Comparison of ENCODE assay signal across 20 cellular contexts in genomic region chr6:118591897-118592296, GRCh38. TPM values are rescaled to one million over a fixed set of nuclear protein-coding genes. Genes with fewer than 3 reads are reported as not detected.
A peak's percentile ranks its signal among the peaks of the same experiment; 100 is the strongest.
DNase-seq lines count a peak whose midpoint lies in the region; ATAC-seq, FAIRE-seq and TF ChIP-seq lines count a peak whose summit lies in the region.
"Had no signal": no experiment of that assay in that cellular context is flagged by ENCODE, and none has a peak within 500 bp of the region (broad histone marks: within the 10 kb centered on the region; RNA-seq: fewer than 3 reads in every experiment).

No MANE protein-coding gene starts in this region.

- H3K4ac ChIP-seq in IMR-90 (ENCODE audit: low read depth, low read length) = no peak overlapping the region

- POLR2A ChIA-PET in IMR-90 (lab: Charles Lee; ENCODE audit: unreplicated experiment) = no interaction called here
- POLR2A ChIA-PET in activated CD4-positive, alpha-beta memory T cell treated with anti-CD3 and anti-CD28 coated beads, Interleukin-2, amount 10 ng/mL, durations not matched to agents 7 days and 5 days (lab: Charles Lee) = interaction anchor here (0.8 kb wide), 1 partner anchor 13 kb away, joined by 3 read pairs; no protein-coding TSS in a partner anchor

- no peak overlapping the region for H3K23ac ChIP-seq in IMR-90 (ENCODE audit: low read depth, low read length)

- H3K36me3 Mint-ChIP-seq in activated CD4-positive, alpha-beta memory T cell treated with anti-CD3 and anti-CD28 coated beads, Interleukin-2, amount 10 ng/mL, durations not matched to agents 7 days and 5 days (ENCODE audit: low read depth) = peaks cover 27% of the 10 kb centered on the region

- 0 out of 2 replicates have a peak overlapping the region, but pooled peaks have one; percentile 10 for H3K4me2 ChIP-seq in IMR-90 (ENCODE audit: low read depth, low read length)

- H3K9me1 ChIP-seq in IMR-90 (ENCODE audit: insufficient read depth, low read length) = no peaks in the 10 kb centered on the region; the same call in 1 of the 2 replicates

- peaks cover 9% of the 10 kb centered on the region; the same call in 1 of the 2 replicates for H4K20me1 ChIP-seq in IMR-90 (ENCODE audit: insufficient read depth, low read length)

- peaks cover 11% of the 10 kb centered on the region for H3K4me1 ChIP-seq in IMR-90 (ENCODE audit: control insufficient read depth, insufficient read depth, low read length)
- H3K4me1 ChIP-seq: BE2C, Caco-2 had no signal

- H2BK120ac ChIP-seq in IMR-90 (ENCODE audit: low read depth, low read length) = no peak overlapping the region

- H3K56ac ChIP-seq in IMR-90 (ENCODE audit: extremely low read depth, insufficient read depth, low read length) = no peak overlapping the region

- no peak overlapping the region for H3K18ac ChIP-seq in IMR-90 (ENCODE audit: low read depth, low read length)

- in situ Hi-C loops in IMR-90 (cut with MboI; ENCODE audit: low sequenced_read_pairs) = no loop called here

- H2BK15ac ChIP-seq in IMR-90 (ENCODE audit: low read depth, low read length) = no peak overlapping the region

- CTCF ChIA-PET in IMR-90 (lab: Yijun Ruan, JAX) = no interaction called here
- CTCF ChIA-PET in activated CD4-positive, alpha-beta memory T cell treated with anti-CD3 and anti-CD28 coated beads, Interleukin-2, amount 10 ng/mL, durations not matched to agents 7 days and 5 days (lab: Charles Lee) = interaction anchor here (1.0 kb wide), 1 partner anchor 12 kb away, joined by 3 read pairs; no protein-coding TSS in a partner anchor

- WGBS in IMR-90 (ENCODE audit: extremely low coverage in 2 of 2, insufficient read length in 1 of 2), 2 experiments = no CpG with 5 or more reads among the region's 3 CpGs

- H3K9me3 Mint-ChIP-seq in activated CD4-positive, alpha-beta memory T cell treated with anti-CD3 and anti-CD28 coated beads, Interleukin-2, amount 10 ng/mL, durations not matched to agents 7 days and 5 days = peaks cover 3% of the 10 kb centered on the region
- H3K9me3 Mint-ChIP-seq: CD4-positive, CD25-positive, alpha-beta regulatory T cell; HFFc6 had no signal

- no peaks in the 10 kb centered on the region for H3K27me3 ChIP-seq in IMR-90 (ENCODE audit: control insufficient read depth, insufficient read depth, low read length)
- H3K27me3 ChIP-seq: BE2C had no signal

- H2AK9ac ChIP-seq in IMR-90 (replicated peaks; ENCODE audit: low read depth, low read length, poor library complexity) = no peak overlapping the region

- FAIRE-seq in GM12891 (lab: Jason Lieb, UNC) = no peak
- FAIRE-seq: D721Med had no signal

- TF ChIP-seq POLR2A in IMR-90 (IDR thresholded peaks at IDR 0.05; ENCODE audit: low read depth, low read length) = no peak
- TF ChIP-seq POLR2A in GM12891 (IDR thresholded peaks at IDR 0.05; ENCODE audit: low read depth, low read length) = no peak

- H3K79me1 ChIP-seq in IMR-90 (ENCODE audit: low read depth in 1 of 2, low read length in 2 of 2) = peaks cover 31 to 44% of the 10 kb centered on the region in 2 experiments

- intact Hi-C loops in IMR-90 (cut with micrococcal nuclease) = no loop called here

- no peaks in the 10 kb centered on the region for H3K9me3 ChIP-seq in IMR-90 (ENCODE audit: control insufficient read depth, insufficient read depth, low read length)
- H3K9me3 ChIP-seq: BE2C, Caco-2 had no signal

- ATAC-seq in IMR-90 (ENCODE audit: low read depth) (no peak), left lobe of liver (peak; percentile 44)
- ATAC-seq: HCT116 had no signal

- no peak overlapping the region for H3K27ac ChIP-seq in IMR-90 (ENCODE audit: insufficient read depth, low read length)
- H3K27ac ChIP-seq: HL-60 had no signal

- H3K14ac ChIP-seq in IMR-90 (replicated peaks; ENCODE audit: low read depth, low read length) = no peak overlapping the region

- H3K27ac Mint-ChIP-seq in activated CD4-positive, alpha-beta memory T cell treated with anti-CD3 and anti-CD28 coated beads, Interleukin-2, amount 10 ng/mL, durations not matched to agents 7 days and 5 days = no peak overlapping the region
- H3K27ac Mint-ChIP-seq: CD4-positive, CD25-positive, alpha-beta regulatory T cell; HFFc6 had no signal

- DNase-seq in IMR-90 (no peak), choroid plexus epithelial cell (ENCODE audit: low read depth) (peak; percentile 33), left lobe of liver (ENCODE audit: low spot score) (no peak), GM12891 (ENCODE audit: insufficient read length, low spot score) (no peak), occipital lobe (lab: John Stamatoyannopoulos, UW) (no peak)
- no peak for DNase-seq in activated CD4-positive, alpha-beta memory T cell treated with anti-CD3 and anti-CD28 coated beads, Interleukin-2, amount 10 ng/mL, durations not matched to agents 7 days and 5 days
- DNase-seq: ACHN; BE2C; C1 segment of cervical spinal cord; Caco-2; CD4-positive, CD25-positive, alpha-beta regulatory T cell; GDM1; GOT3; H7; HFFc6 had no signal

- H4K5ac ChIP-seq in IMR-90 (ENCODE audit: low read depth, low read length) = no peak overlapping the region

- TF ChIP-seq CTCF in IMR-90 (conservative IDR thresholded peaks at IDR 0.05; ENCODE audit: low read depth, low read length) = no peak
- no peak for TF ChIP-seq CTCF in choroid plexus epithelial cell (conservative IDR thresholded peaks at IDR 0.05; ENCODE audit: low read depth, low read length)

- H3K4me1 Mint-ChIP-seq in activated CD4-positive, alpha-beta memory T cell treated with anti-CD3 and anti-CD28 coated beads, Interleukin-2, amount 10 ng/mL, durations not matched to agents 7 days and 5 days = no peaks in the 10 kb centered on the region

- no peak overlapping the region for H4K8ac ChIP-seq in IMR-90 (ENCODE audit: low read depth in 2 of 2, low read length in 2 of 2)

- H3K27me3 Mint-ChIP-seq in activated CD4-positive, alpha-beta memory T cell treated with anti-CD3 and anti-CD28 coated beads, Interleukin-2, amount 10 ng/mL, durations not matched to agents 7 days and 5 days = no peaks in the 10 kb centered on the region
- H3K27me3 Mint-ChIP-seq: CD4-positive, CD25-positive, alpha-beta regulatory T cell had no signal

- no peak for TF ChIP-seq RAD21 in IMR-90 (IDR thresholded peaks at IDR 0.05; ENCODE audit: low read length)

- H4K91ac ChIP-seq in IMR-90 (ENCODE audit: insufficient read depth, low read depth, low read length) = no peak overlapping the region

- H2AFZ ChIP-seq in IMR-90 (replicated peaks; ENCODE audit: low read length, poor library complexity) = no peak overlapping the region

- H3K4me3 ChIP-seq in IMR-90 (ENCODE audit: insufficient read depth, low read depth, low read length) = no peak overlapping the region
- H3K4me3 ChIP-seq in choroid plexus epithelial cell (ENCODE audit: low read depth, low read length) = no peak overlapping the region

- dilution Hi-C loops in IMR-90 (cut with HindIII; ENCODE audit: low sequenced_read_pairs, unreplicated experiment) = no loop called here

- no peaks in the 10 kb centered on the region for H3K36me3 ChIP-seq in IMR-90 (ENCODE audit: control insufficient read depth, insufficient read depth, low read length)
- H3K36me3 ChIP-seq: BE2C had no signal

- H2BK20ac ChIP-seq in IMR-90 (ENCODE audit: low read depth, low read length) = no peak overlapping the region

- H2AK5ac ChIP-seq in IMR-90 (ENCODE audit: low read depth, low read length) = no peak overlapping the region

- no peak overlapping the region for H2BK5ac ChIP-seq in IMR-90 (ENCODE audit: low read depth, low read length, poor library complexity, severe bottlenecking)

- no peak overlapping the region for H3K4me3 Mint-ChIP-seq in activated CD4-positive, alpha-beta memory T cell treated with anti-CD3 and anti-CD28 coated beads, Interleukin-2, amount 10 ng/mL, durations not matched to agents 7 days and 5 days
- H3K4me3 Mint-ChIP-seq: CD4-positive, CD25-positive, alpha-beta regulatory T cell; HFFc6 had no signal

- BruUV-seq in IMR-90 (replicated peaks; lab: Mats Ljungman, UMichigan) = no TSS peak

- H3K9ac ChIP-seq in IMR-90 (ENCODE audit: low read depth, low read length) = no peak overlapping the region

TF ChIP-seq in IMR-90, 13 proteins besides CTCF, POLR2A, EP300 and RAD21 (continues in another document):
- no peak for TF ChIP-seq BHLHE40 (IDR thresholded peaks at IDR 0.05; ENCODE audit: low read depth, low read length)
- TF ChIP-seq CHD1 (IDR thresholded peaks at IDR 0.05; ENCODE audit: low read depth, low read length) = no peak
- TF ChIP-seq NFE2L2 (IDR thresholded peaks at IDR 0.05; ENCODE audit: low read depth, low read length) = no peak
- TF ChIP-seq SMC3 (IDR thresholded peaks at IDR 0.05; ENCODE audit: low read depth, low read length) = no peak
- TF ChIP-seq MXI1 (IDR thresholded peaks at IDR 0.05; ENCODE audit: borderline replicate concordance, low read depth, low read length) = no peak
- no peak for TF ChIP-seq RCOR1 (IDR thresholded peaks at IDR 0.05; ENCODE audit: insufficient replicate concordance, low read length)
- TF ChIP-seq RFX5 (IDR thresholded peaks at IDR 0.05; ENCODE audit: low read depth, low read length) = no peak

TF ChIP-seq in GM12891, 5 proteins besides CTCF, POLR2A, EP300 and RAD21:
- TF ChIP-seq TAF1 (IDR thresholded peaks at IDR 0.05; ENCODE audit: low read depth, low read length) (no peak), POU2F2 (IDR thresholded peaks at IDR 0.05; ENCODE audit: low read depth, low read length) (no peak), SPI1 (IDR thresholded peaks at IDR 0.05; ENCODE audit: low read depth, low read length) (no peak), POLR2AphosphoS5 (IDR thresholded peaks at IDR 0.05; ENCODE audit: low read depth, low read length) (no peak), PAX5 (IDR thresholded peaks at IDR 0.05; ENCODE audit: insufficient read depth, low read length, severe bottlenecking) (no peak)

RNA-seq across cellular contexts. Expression of gene PLN, which starts 43.8 kb away (rescaled TPM):
- total RNA-seq in IMR-90 (2012; rRNA removed) (under 0.01 TPM in 2 replicates), left lobe of liver (0.18 TPM), occipital lobe (0.47 TPM)
- not detected in 2 replicates for polyA plus RNA-seq in IMR-90 (2012; rRNA removed)
- polyA plus RNA-seq in IMR-90 (2012; cell fraction: cytosol; rRNA removed) = not detected in 2 replicates
- polyA plus RNA-seq in IMR-90 (2012; cell fraction: nucleus; rRNA removed; ENCODE audit: low replicate concordance) = not detected in 2 replicates
- polyA plus RNA-seq in GM12891 (2012; ENCODE audit: low read depth, missing spikeins) = not detected
- total RNA-seq in activated CD4-positive, alpha-beta memory T cell treated with anti-CD3 and anti-CD28 coated beads, Interleukin-2, amount 10 ng/mL, durations not matched to agents 7 days and 5 days = not detected
- total RNA-seq: A172; Caco-2; CD4-positive, CD25-positive, alpha-beta regulatory T cell; H7; HFFc6; HT1080 had no signal

RNA-seq across cellular contexts. Expression of gene CEP85L, which starts 59.5 kb away (rescaled TPM):
- total RNA-seq in IMR-90 (2012; rRNA removed) (24.2 and 25.6 TPM in 2 replicates), left lobe of liver (3.0 TPM), occipital lobe (59.1 TPM)
- 2.0 and 2.3 TPM in 2 replicates for polyA plus RNA-seq in IMR-90 (2012; rRNA removed)
- 0.32 and 0.99 TPM in 2 replicates for polyA plus RNA-seq in IMR-90 (2012; cell fraction: cytosol; rRNA removed)
- 3.0 and 8.0 TPM in 2 replicates for polyA plus RNA-seq in IMR-90 (2012; cell fraction: nucleus; rRNA removed; ENCODE audit: low replicate concordance)
- 6.6 TPM for polyA plus RNA-seq in GM12891 (2012; ENCODE audit: low read depth, missing spikeins)
- total RNA-seq in activated CD4-positive, alpha-beta memory T cell treated with anti-CD3 and anti-CD28 coated beads, Interleukin-2, amount 10 ng/mL, durations not matched to agents 7 days and 5 days = 10 to 100 TPM; 36.2 to 38.0 TPM
